In the genomic region with DNA sequence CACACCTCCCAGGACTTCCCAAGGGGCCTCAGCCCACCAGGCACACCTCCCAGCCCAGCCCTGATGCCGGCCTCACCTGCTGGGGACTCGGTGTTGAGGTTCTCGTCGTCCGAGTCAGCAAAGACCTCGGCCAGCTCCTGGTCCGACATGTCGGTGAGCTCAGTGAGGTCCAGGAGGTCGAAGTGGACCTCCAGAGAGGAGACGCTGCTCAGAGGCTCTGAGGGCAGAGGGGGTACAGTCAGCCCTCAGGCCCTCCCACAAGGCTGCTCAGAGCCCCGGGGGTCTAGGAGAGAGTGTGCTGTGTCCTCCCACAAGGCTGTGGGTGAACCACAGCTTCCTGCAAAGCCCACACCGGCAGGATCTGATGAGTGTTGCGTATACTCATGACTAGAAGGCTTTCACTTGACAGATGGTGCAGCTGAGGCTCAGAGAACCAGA, we compare ENCODE assay signal across 8 cellular contexts. TPM values are rescaled to one million over a fixed set of nuclear protein-coding genes. Genes with fewer than 3 reads are reported as not detected.
DNase-seq lines count a peak whose midpoint lies in the region; ATAC-seq and TF ChIP-seq lines count a peak whose summit lies in the region.

No MANE protein-coding gene starts in this region.

- DNase-seq in Daoy (ENCODE audit: low read depth) (peak; percentile 55), osteoblast (ENCODE audit: insufficient read length, low spot score, missing footprints) (peak; percentile 52), ascending aorta (ENCODE audit: low spot score in 2 of 2) (no peak), A673 (ENCODE audit: low spot score) (no peak), NCI-H1694 treated with DMSO at 0.1 percent for 48 hours (lab: John Stamatoyannopoulos, UW) (no peak)
- peak; percentile 40 to 46 (median 43) for DNase-seq in activated CD8-positive, alpha-beta memory T cell treated with anti-CD3 and anti-CD28 coated beads for 48 hours (ENCODE audit: low read depth in 2 of 3, low spot score in 2 of 3)

- POLR2A ChIA-PET in A673 (lab: Charles Lee; ENCODE audit: low non-redundant PET) = no interaction called here

- H2AFZ ChIP-seq in osteoblast (ENCODE audit: low read length) = no peak overlapping the region

- no peak overlapping the region for H3K4me2 ChIP-seq in osteoblast (ENCODE audit: insufficient read depth, low read length)

- H3K4me3 ChIP-seq in osteoblast (ENCODE audit: insufficient read depth, low read length) (no peak overlapping the region), ascending aorta (no peak overlapping the region), A673 (ENCODE audit: low read depth, low read length, poor library complexity, severe bottlenecking) (no peak overlapping the region)

- no TSS peak for BruUV-seq in A673 (replicated peaks; lab: Mats Ljungman, UMichigan)

- ATAC-seq in HG03175 (IDR thresholded peaks at IDR 0.05; ENCODE audit: unreplicated experiment) = peak; percentile 64
- ATAC-seq in HG03139 (IDR thresholded peaks at IDR 0.05; ENCODE audit: unreplicated experiment) = no peak

- H3K36me3 ChIP-seq in osteoblast (ENCODE audit: insufficient read depth, low read length) = no peaks in the 10 kb centered on the region
- no peaks in the 10 kb centered on the region for H3K36me3 ChIP-seq in ascending aorta
- no peaks in the 10 kb centered on the region for H3K36me3 ChIP-seq in A673 (ENCODE audit: insufficient read depth, low read length, poor library complexity, severe bottlenecking)

- no peaks in the 10 kb centered on the region for H3K27me3 ChIP-seq in osteoblast (ENCODE audit: insufficient read depth, low read length)
- H3K27me3 ChIP-seq in ascending aorta = no peaks in the 10 kb centered on the region
- H3K27me3 ChIP-seq in A673 (replicated peaks; ENCODE audit: insufficient read depth, low read depth, low read length, poor library complexity) = no peaks in the 10 kb centered on the region

- no peaks in the 10 kb centered on the region for H3K4me1 ChIP-seq in osteoblast (ENCODE audit: insufficient read depth, low read length)
- H3K4me1 ChIP-seq in ascending aorta = no peaks in the 10 kb centered on the region
- H3K4me1 ChIP-seq in A673 (ENCODE audit: insufficient read depth, low read length, poor library complexity, severe bottlenecking) = no peaks in the 10 kb centered on the region

- intact Hi-C loops in ascending aorta (cut with DNase I) = no loop called here
- intact Hi-C loops in A673 (cut with micrococcal nuclease; ENCODE audit: unreplicated experiment) = no loop called here

- no peaks in the 10 kb centered on the region for H3K9me3 ChIP-seq in osteoblast (ENCODE audit: low read depth, low read length)
- H3K9me3 ChIP-seq in ascending aorta = no peaks in the 10 kb centered on the region
- H3K9me3 ChIP-seq in A673 (ENCODE audit: low read depth, low read length, poor library complexity, severe bottlenecking) = no peaks in the 10 kb centered on the region

- CTCF ChIA-PET in A673 (lab: Charles Lee) = no interaction called here

- H4K20me1 ChIP-seq in osteoblast (ENCODE audit: insufficient read depth, low read length) = no peaks in the 10 kb centered on the region

- H3K27ac ChIP-seq in osteoblast (ENCODE audit: low read depth, low read length) (no peak overlapping the region), ascending aorta (no peak overlapping the region), A673 (ENCODE audit: low read depth, low read length, poor library complexity, severe bottlenecking) (no peak overlapping the region)

- H3K79me2 ChIP-seq in osteoblast (ENCODE audit: insufficient read depth, low read length) = no peaks in the 10 kb centered on the region

- TF ChIP-seq CTCF in osteoblast (IDR thresholded peaks at IDR 0.05; ENCODE audit: extremely low read depth, low read depth, low read length) (no peak), ascending aorta (IDR thresholded peaks at IDR 0.05) (no peak), A673 (conservative IDR thresholded peaks at IDR 0.05; ENCODE audit: low read depth, low read length) (no peak)

RNA-seq across cellular contexts. Expression of gene DBNDD1, which starts 10.5 kb away (rescaled TPM):
- 2.6 and 3.0 TPM in 2 replicates for total RNA-seq in Daoy (2014; rRNA removed; shearing (Covaris generic))
- total RNA-seq in osteoblast = 0.29 and 1.1 TPM in 2 replicates
- 2.7 TPM for total RNA-seq in ascending aorta
- total RNA-seq in A673 (2021) = 24.6 and 31.9 TPM in 2 replicates

Comparison
In these comparisons a context has a peak if more than half of its experiments do, and no peak if none do; other contexts are left out.
1. DNase-seq: peak in Daoy (single experiment), activated CD8-positive, alpha-beta memory T cell treated with anti-CD3 and anti-CD28 coated beads for 48 hours (3 of 3) and osteoblast (single experiment); none in ascending aorta (0 of 2), A673 (single experiment) and NCI-H1694 treated with DMSO at 0.1 percent for 48 hours (single experiment).